In genomic region chr17:77506371-77506991, GRCh38 we compare ENCODE assay signal across 30 cellular contexts.
A peak's percentile ranks its signal among the peaks of the same experiment; 100 is the strongest.
DNase-seq lines count a peak whose midpoint lies in the region; ATAC-seq and TF ChIP-seq lines count a peak whose summit lies in the region.
"Had no signal": no experiment of that assay in that cellular context is flagged by ENCODE, and none has a peak within 500 bp of the region (broad histone marks: within the 10 kb centered on the region; RNA-seq: fewer than 3 reads in every experiment).

No MANE protein-coding gene starts in this region.

- peaks cover 2% of the 10 kb centered on the region for H3K36me3 ChIP-seq in WERI-Rb-1
- H3K36me3 ChIP-seq: cardiac muscle cell, gastrocnemius medialis, neutrophil, transverse colon had no signal

- H3K4me3 Mint-ChIP-seq in activated CD8-positive, alpha-beta memory T cell treated with anti-CD3 and anti-CD28 coated beads, Interleukin-2, amount 10 ng/mL, durations not matched to agents 7 days and 5 days = no peak overlapping the region
- H3K4me3 Mint-ChIP-seq in CD14-positive monocyte = no peak overlapping the region
- H3K4me3 Mint-ChIP-seq: memory B cell, T-helper 17 cell had no signal

- H3K27ac ChIP-seq in WERI-Rb-1 = no peak overlapping the region
- H3K27ac ChIP-seq: cardiac muscle cell, gastrocnemius medialis, KMS-11, neutrophil, psoas muscle, SK-N-MC, skin epidermis, transverse colon had no signal

- peaks cover 5% of the 10 kb centered on the region for H3K9me3 ChIP-seq in WERI-Rb-1 (ENCODE audit: severe bottlenecking)
- H3K9me3 ChIP-seq: gastrocnemius medialis, neutrophil had no signal

- TF ChIP-seq CTCF in CD14-positive monocyte (IDR thresholded peaks at IDR 0.05) = no peak
- TF ChIP-seq CTCF in WERI-Rb-1 (IDR thresholded peaks at IDR 0.05; ENCODE audit: low read depth, low read length) = peak; percentile 10; the same call in 1 of the 2 replicates

- no peak for ATAC-seq in activated CD8-positive, alpha-beta memory T cell treated with anti-CD3 and anti-CD28 coated beads, Interleukin-2, amount 10 ng/mL, durations not matched to agents 7 days and 5 days
- no peak for ATAC-seq in GM18505 (IDR thresholded peaks at IDR 0.05; ENCODE audit: unreplicated experiment)
- ATAC-seq: gastrocnemius medialis, psoas muscle, T-helper 17 cell had no signal

- H3K9me3 Mint-ChIP-seq in activated CD8-positive, alpha-beta memory T cell treated with anti-CD3 and anti-CD28 coated beads, Interleukin-2, amount 10 ng/mL, durations not matched to agents 7 days and 5 days (ENCODE audit: low read depth) = peaks cover 2% of the 10 kb centered on the region
- peaks cover 0 to 9% (median 7%) of the 10 kb centered on the region in 7 donors for H3K9me3 Mint-ChIP-seq in CD14-positive monocyte
- H3K9me3 Mint-ChIP-seq: activated naive CD4-positive, alpha-beta T cell treated with anti-CD3 and anti-CD28 coated beads, Interleukin-2, amount 50 U/mL, for 72 hours; memory B cell had no signal

- H3K4me3 ChIP-seq in WERI-Rb-1 (ENCODE audit: low read depth, low read length) = no peak overlapping the region
- H3K4me3 ChIP-seq: A549, cardiac muscle cell, gastrocnemius medialis, psoas muscle, SK-N-MC, skin epidermis, transverse colon had no signal

- H3K27ac Mint-ChIP-seq in activated CD8-positive, alpha-beta memory T cell treated with anti-CD3 and anti-CD28 coated beads, Interleukin-2, amount 10 ng/mL, durations not matched to agents 7 days and 5 days = no peak overlapping the region
- H3K27ac Mint-ChIP-seq in CD14-positive monocyte = no peak overlapping the region
- H3K27ac Mint-ChIP-seq: activated naive CD4-positive, alpha-beta T cell treated with anti-CD3 and anti-CD28 coated beads, Interleukin-2, amount 50 U/mL, for 72 hours; memory B cell; T-helper 17 cell had no signal

- TF ChIP-seq POLR2A in GM18505 (IDR thresholded peaks at IDR 0.05; ENCODE audit: borderline replicate concordance, extremely low read depth, insufficient read depth, insufficient read length) = no peak

- intact Hi-C loops in CD14-positive monocyte (cut with micrococcal nuclease) = no loop called here

- peaks cover 1% of the 10 kb centered on the region for H3K36me3 Mint-ChIP-seq in activated CD8-positive, alpha-beta memory T cell treated with anti-CD3 and anti-CD28 coated beads, Interleukin-2, amount 10 ng/mL, durations not matched to agents 7 days and 5 days
- H3K36me3 Mint-ChIP-seq in CD14-positive monocyte = peaks cover 0 to 5% of the 10 kb centered on the region in 2 donors
- H3K36me3 Mint-ChIP-seq: activated naive CD4-positive, alpha-beta T cell treated with anti-CD3 and anti-CD28 coated beads, Interleukin-2, amount 50 U/mL, for 72 hours had no signal

- no peaks in the 10 kb centered on the region for H3K4me1 Mint-ChIP-seq in activated CD8-positive, alpha-beta memory T cell treated with anti-CD3 and anti-CD28 coated beads, Interleukin-2, amount 10 ng/mL, durations not matched to agents 7 days and 5 days
- H3K4me1 Mint-ChIP-seq in CD14-positive monocyte = no peaks in the 10 kb centered on the region
- H3K4me1 Mint-ChIP-seq: memory B cell, T-helper 17 cell had no signal

- H3K27me3 ChIP-seq in WERI-Rb-1 (ENCODE audit: insufficient read depth, low read depth, severe bottlenecking) = no peaks in the 10 kb centered on the region
- H3K27me3 ChIP-seq: cardiac muscle cell, gastrocnemius medialis, transverse colon had no signal

- H3K27me3 Mint-ChIP-seq in activated CD8-positive, alpha-beta memory T cell treated with anti-CD3 and anti-CD28 coated beads, Interleukin-2, amount 10 ng/mL, durations not matched to agents 7 days and 5 days = no peaks in the 10 kb centered on the region
- H3K27me3 Mint-ChIP-seq in CD14-positive monocyte (ENCODE audit: low read depth in 3 of 3) = peaks cover 0 to 11% (median 10%) of the 10 kb centered on the region in 3 donors
- H3K27me3 Mint-ChIP-seq: memory B cell, T-helper 17 cell had no signal

- CTCF ChIA-PET in activated CD8-positive, alpha-beta memory T cell treated with anti-CD3 and anti-CD28 coated beads, Interleukin-2, amount 10 ng/mL, durations not matched to agents 7 days and 5 days (lab: Charles Lee) = interaction anchor here (1.5 kb wide), 3 partner anchors 11 to 77 kb away, joined by 3 to 4 read pairs (median 4); no protein-coding TSS in a partner anchor

- peak; percentile 45 for DNase-seq in activated CD8-positive, alpha-beta memory T cell treated with anti-CD3 and anti-CD28 coated beads, Interleukin-2, amount 50 U/mL, for 48 hours
- DNase-seq in activated CD8-positive, alpha-beta memory T cell treated with anti-CD3 and anti-CD28 coated beads, Interleukin-2, amount 10 ng/mL, durations not matched to agents 7 days and 5 days = no peak
- DNase-seq in CD14-positive monocyte (ENCODE audit: low spot score) = peak; percentile 31
- DNase-seq in WERI-Rb-1 = peak; percentile 25
- peak; percentile 84 for DNase-seq in mesenteric fat pad (ENCODE audit: low spot score)
- DNase-seq in nucleus accumbens (lab: John Stamatoyannopoulos, UW) = no peak
- no peak for DNase-seq in NCI-H2081 treated with DMSO at 0.1 percent for 48 hours (lab: John Stamatoyannopoulos, UW)
- DNase-seq: activated CD4-positive, alpha-beta T cell treated with anti-CD3 and anti-CD28 coated beads for 1 hour; activated CD8-positive, alpha-beta memory T cell treated with anti-CD3 and anti-CD28 coated beads for 24 hours; DMS79; gastrocnemius medialis; GDM1; HCEC 1CT; hippocampal formation; MM.1S; NCI-H446; NCI-H774; stimulated activated CD4-positive, alpha-beta T cell treated with anti-CD3 and anti-CD28 coated beads, Interleukin-2, amount 100 ng/mL, for 24 hours; T-helper 17 cell; transverse colon had no signal

Comparison
In these comparisons a context has a peak if more than half of its experiments do, and no peak if none do; other contexts are left out.
1. DNase-seq: peak in activated CD8-positive, alpha-beta memory T cell treated with anti-CD3 and anti-CD28 coated beads, Interleukin-2, amount 50 U/mL, for 48 hours (single experiment), CD14-positive monocyte (single experiment), WERI-Rb-1 (single experiment) and mesenteric fat pad (single experiment); none in activated CD8-positive, alpha-beta memory T cell treated with anti-CD3 and anti-CD28 coated beads, Interleukin-2, amount 10 ng/mL, durations not matched to agents 7 days and 5 days (single experiment), nucleus accumbens (0 of 56) and NCI-H2081 treated with DMSO at 0.1 percent for 48 hours (single experiment).